Comparison of ENCODE assay signal across 10 cellular contexts in the genomic region with DNA sequence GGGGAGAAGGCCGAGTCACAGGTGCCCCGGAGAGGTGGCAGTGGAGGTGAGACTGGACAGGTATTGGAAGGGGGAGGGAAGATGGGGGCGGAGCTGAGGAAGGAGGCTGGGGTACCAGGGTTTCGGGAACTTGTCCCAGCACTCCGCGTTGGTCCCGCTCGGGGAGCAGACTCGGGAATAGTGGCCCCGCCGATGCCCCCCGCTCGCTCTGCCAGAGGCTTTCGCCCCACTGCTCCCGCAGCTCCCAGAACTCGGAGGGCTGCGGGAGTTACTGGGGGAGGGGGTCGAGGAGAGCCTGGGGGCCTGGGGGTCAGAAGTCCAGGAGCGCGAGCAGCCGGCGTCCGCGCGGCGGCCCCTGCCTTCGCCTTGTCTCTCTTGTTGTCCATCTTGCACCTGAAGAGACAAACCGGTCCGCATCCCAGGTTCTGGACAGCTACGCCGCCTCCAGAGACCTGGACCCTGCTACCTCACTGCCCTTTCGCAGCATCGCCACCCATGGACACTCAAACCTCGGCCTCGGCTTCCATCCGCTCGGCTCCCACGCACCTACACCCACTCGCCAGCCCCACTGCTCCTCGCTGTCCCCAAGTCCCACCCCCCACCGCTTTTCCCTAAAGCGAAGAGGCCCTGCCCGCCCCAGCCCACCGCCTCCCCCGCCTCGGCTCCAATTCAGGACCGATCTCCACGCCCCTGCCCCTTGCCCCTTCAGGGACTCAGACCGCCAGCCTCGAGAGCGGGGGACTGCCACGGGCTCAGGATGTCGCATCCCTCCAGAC. TPM values are rescaled to one million over a fixed set of nuclear protein-coding genes. Genes with fewer than 3 reads are reported as not detected.
DNase-seq lines count a peak whose midpoint lies in the region; ATAC-seq and TF ChIP-seq lines count a peak whose summit lies in the region.
"Had no signal": no experiment of that assay in that cellular context is flagged by ENCODE, and none has a peak within 500 bp of the region (broad histone marks: within the 10 kb centered on the region; RNA-seq: fewer than 3 reads in every experiment).

No MANE protein-coding gene starts in this region.

- H3K4me3 Mint-ChIP-seq in activated CD8-positive, alpha-beta memory T cell treated with anti-CD3 and anti-CD28 coated beads, Interleukin-2, amount 10 ng/mL, durations not matched to agents 7 days and 5 days, result peak overlapping the region; percentile 38
- H3K4me3 Mint-ChIP-seq in stimulated activated naive CD8-positive, alpha-beta T cell treated with anti-CD3 and anti-CD28 coated beads, Interleukin-15, amount 100 ng/mL, for 72 hours, result peak overlapping the region; percentile 77 to 79

- in situ Hi-C loops in gastrocnemius medialis (cut with MboI; ENCODE audit: low sequenced_read_pairs in 4 of 4), result no loop called here

- intact Hi-C loops in gastrocnemius medialis (cut with DNase I; ENCODE audit: low total_unique reads), result no loop called here

- TF ChIP-seq CTCF in WERI-Rb-1 (IDR thresholded peaks at IDR 0.05; ENCODE audit: low read depth, low read length) (no peak), gastrocnemius medialis (IDR thresholded peaks at IDR 0.05 in 4 of 5, conservative IDR thresholded peaks at IDR 0.05 in 1 of 5) (no peak)

- peaks cover 38% of the 10 kb centered on the region for H3K36me3 ChIP-seq in WERI-Rb-1
- no peaks in the 10 kb centered on the region for H3K36me3 ChIP-seq in iPS-18a (ENCODE audit: control insufficient read depth, low read depth, low read length)
- H3K36me3 ChIP-seq in gastrocnemius medialis, result no peaks in the 10 kb centered on the region
- H3K36me3 ChIP-seq: gastroesophageal sphincter had no signal

- peak overlapping the region; percentile 82 for H3K4me3 ChIP-seq in WERI-Rb-1 (ENCODE audit: low read depth, low read length)
- peak overlapping the region; percentile 78 for H3K4me3 ChIP-seq in iPS-18a (ENCODE audit: low read length)
- no peak overlapping the region for H3K4me3 ChIP-seq in gastrocnemius medialis

- H3K9me3 Mint-ChIP-seq in activated CD8-positive, alpha-beta memory T cell treated with anti-CD3 and anti-CD28 coated beads, Interleukin-2, amount 10 ng/mL, durations not matched to agents 7 days and 5 days (ENCODE audit: low read depth), result no peaks in the 10 kb centered on the region
- H3K9me3 Mint-ChIP-seq in stimulated activated naive CD8-positive, alpha-beta T cell treated with anti-CD3 and anti-CD28 coated beads, Interleukin-15, amount 100 ng/mL, for 72 hours, result no peaks in the 10 kb centered on the region

- H3K9me3 ChIP-seq in WERI-Rb-1 (ENCODE audit: severe bottlenecking) (no peaks in the 10 kb centered on the region), iPS-18a (ENCODE audit: control insufficient read depth, low read depth, low read length) (no peaks in the 10 kb centered on the region), gastrocnemius medialis (no peaks in the 10 kb centered on the region)
- H3K9me3 ChIP-seq: gastroesophageal sphincter had no signal

- CTCF ChIA-PET in activated CD8-positive, alpha-beta memory T cell treated with anti-CD3 and anti-CD28 coated beads, Interleukin-2, amount 10 ng/mL, durations not matched to agents 7 days and 5 days (lab: Charles Lee), result no interaction called here

- H3K27ac Mint-ChIP-seq in activated CD8-positive, alpha-beta memory T cell treated with anti-CD3 and anti-CD28 coated beads, Interleukin-2, amount 10 ng/mL, durations not matched to agents 7 days and 5 days, result no peak overlapping the region
- H3K27ac Mint-ChIP-seq in stimulated activated naive CD8-positive, alpha-beta T cell treated with anti-CD3 and anti-CD28 coated beads, Interleukin-15, amount 100 ng/mL, for 72 hours, result no peak overlapping the region
- H3K27ac Mint-ChIP-seq: CD4-positive, CD25-positive, alpha-beta regulatory T cell had no signal

- H3K27ac ChIP-seq in WERI-Rb-1 (peak overlapping the region; percentile 90), iPS-18a (ENCODE audit: low read length) (no peak overlapping the region), gastrocnemius medialis (no peak overlapping the region)
- H3K27ac ChIP-seq: gastroesophageal sphincter had no signal

- H3K4me1 ChIP-seq in iPS-18a (ENCODE audit: control insufficient read depth, low read depth, low read length) (peaks cover 5% of the 10 kb centered on the region), gastrocnemius medialis (peaks cover 5 to 7% of the 10 kb centered on the region in 2 donors)

- no peak for TF ChIP-seq POLR2A in gastrocnemius medialis (IDR thresholded peaks at IDR 0.05)

- ATAC-seq in activated CD8-positive, alpha-beta memory T cell treated with anti-CD3 and anti-CD28 coated beads, Interleukin-2, amount 10 ng/mL, durations not matched to agents 7 days and 5 days, result no peak
- ATAC-seq in stimulated activated naive CD8-positive, alpha-beta T cell treated with anti-CD3 and anti-CD28 coated beads, Interleukin-15, amount 100 ng/mL, for 72 hours, result no peak
- no peak for ATAC-seq in gastrocnemius medialis
- ATAC-seq in GM19328 (IDR thresholded peaks at IDR 0.05; ENCODE audit: unreplicated experiment), result no peak
- ATAC-seq: gastroesophageal sphincter had no signal

- H3K36me3 Mint-ChIP-seq in activated CD8-positive, alpha-beta memory T cell treated with anti-CD3 and anti-CD28 coated beads, Interleukin-2, amount 10 ng/mL, durations not matched to agents 7 days and 5 days, result no peaks in the 10 kb centered on the region
- H3K36me3 Mint-ChIP-seq: CD4-positive, CD25-positive, alpha-beta regulatory T cell had no signal

- H3K4me1 Mint-ChIP-seq in activated CD8-positive, alpha-beta memory T cell treated with anti-CD3 and anti-CD28 coated beads, Interleukin-2, amount 10 ng/mL, durations not matched to agents 7 days and 5 days, result peaks cover 26% of the 10 kb centered on the region
- H3K4me1 Mint-ChIP-seq in stimulated activated naive CD8-positive, alpha-beta T cell treated with anti-CD3 and anti-CD28 coated beads, Interleukin-15, amount 100 ng/mL, for 72 hours, result peaks cover 54% of the 10 kb centered on the region

- DNase-seq in activated CD8-positive, alpha-beta memory T cell treated with anti-CD3 and anti-CD28 coated beads, Interleukin-2, amount 10 ng/mL, durations not matched to agents 7 days and 5 days, result no peak
- no peak for DNase-seq in activated CD8-positive, alpha-beta memory T cell treated with anti-CD3 and anti-CD28 coated beads, Interleukin-2, amount 50 U/mL, for 4 hours
- DNase-seq in WERI-Rb-1 (peak; percentile 32), gastrocnemius medialis (no peak), EL (no peak)
- DNase-seq in stimulated activated naive CD8-positive, alpha-beta T cell treated with anti-CD3 and anti-CD28 coated beads, Interleukin-15, amount 100 ng/mL, for 72 hours, result no peak
- DNase-seq: CD4-positive, CD25-positive, alpha-beta regulatory T cell had no signal

- peak overlapping the region; percentile 73 for H3K9ac ChIP-seq in iPS-18a (ENCODE audit: low read length)

- H3K27me3 ChIP-seq in WERI-Rb-1 (ENCODE audit: insufficient read depth, low read depth, severe bottlenecking) (no peaks in the 10 kb centered on the region), iPS-18a (ENCODE audit: control insufficient read depth, insufficient read depth, low read length) (peaks cover 11% of the 10 kb centered on the region), gastrocnemius medialis (peaks cover 40 to 42% (median 41%) of the 10 kb centered on the region in 3 donors)

- H3K27me3 Mint-ChIP-seq in activated CD8-positive, alpha-beta memory T cell treated with anti-CD3 and anti-CD28 coated beads, Interleukin-2, amount 10 ng/mL, durations not matched to agents 7 days and 5 days, result peaks cover 40% of the 10 kb centered on the region
- peaks cover 47% of the 10 kb centered on the region for H3K27me3 Mint-ChIP-seq in stimulated activated naive CD8-positive, alpha-beta T cell treated with anti-CD3 and anti-CD28 coated beads, Interleukin-15, amount 100 ng/mL, for 72 hours

RNA-seq across cellular contexts. Expression of gene PRR36, which starts 0.7 kb away (rescaled TPM):
- under 1 TPM in 1 of 2 experiments, not detected in 1; 0.06 TPM for total RNA-seq in activated CD8-positive, alpha-beta memory T cell treated with anti-CD3 and anti-CD28 coated beads, Interleukin-2, amount 10 ng/mL, durations not matched to agents 7 days and 5 days
- not detected for total RNA-seq in gastrocnemius medialis
- total RNA-seq: gastroesophageal sphincter had no signal

RNA-seq across cellular contexts. Expression of gene LRRC8E, which starts 14.8 kb away (rescaled TPM):
- total RNA-seq in activated CD8-positive, alpha-beta memory T cell treated with anti-CD3 and anti-CD28 coated beads, Interleukin-2, amount 10 ng/mL, durations not matched to agents 7 days and 5 days, result not detected
- 1 to 10 TPM in 1 of 4 donors, not detected in 3; 2.1 TPM for total RNA-seq in gastrocnemius medialis
- total RNA-seq: CD4-positive, CD25-positive, alpha-beta regulatory T cell had no signal

RNA-seq across cellular contexts. Expression of gene MAP2K7, which starts 30.2 kb away (rescaled TPM):
- 10 to 100 TPM; 38.0 to 41.6 TPM for total RNA-seq in activated CD8-positive, alpha-beta memory T cell treated with anti-CD3 and anti-CD28 coated beads, Interleukin-2, amount 10 ng/mL, durations not matched to agents 7 days and 5 days
- total RNA-seq in gastrocnemius medialis, result 10 to 100 TPM; 17.7 to 41.7 (median 32.9) TPM

RNA-seq across cellular contexts. Expression of gene TGFBR3L, which starts 41.1 kb away (rescaled TPM):
- total RNA-seq in activated CD8-positive, alpha-beta memory T cell treated with anti-CD3 and anti-CD28 coated beads, Interleukin-2, amount 10 ng/mL, durations not matched to agents 7 days and 5 days, result 1 to 10 TPM; 7.7 to 9.1 TPM
- total RNA-seq in gastrocnemius medialis, result 1 to 10 TPM in 2 of 4 donors, under 1 TPM in 1, not detected in 1; 0.62 to 2.6 (median 1.5) TPM

RNA-seq across cellular contexts. Expression of gene EVI5L, which starts 43.5 kb away (rescaled TPM):
- total RNA-seq in activated CD8-positive, alpha-beta memory T cell treated with anti-CD3 and anti-CD28 coated beads, Interleukin-2, amount 10 ng/mL, durations not matched to agents 7 days and 5 days, result 1 to 10 TPM; 6.0 to 6.1 TPM
- total RNA-seq in gastrocnemius medialis, result 10 to 100 TPM; 17.5 to 24.6 (median 20.4) TPM

Comparison
In these comparisons a context has a peak if more than half of its experiments do, and no peak if none do; other contexts are left out.
1. H3K4me3 ChIP-seq: peak in WERI-Rb-1 (single experiment) and iPS-18a (single experiment); none in gastrocnemius medialis (0 of 4).